In genomic region chr19:801030-801860, GRCh38 we compare ENCODE assay signal across 8 cellular contexts. TPM values are rescaled to one million over a fixed set of nuclear protein-coding genes. Genes with fewer than 3 reads are reported as not detected.
DNase-seq lines count a peak whose midpoint lies in the region; ATAC-seq, FAIRE-seq and TF ChIP-seq lines count a peak whose summit lies in the region.

No MANE protein-coding gene starts in this region.

- no peaks in the 10 kb centered on the region for H3K27me3 Mint-ChIP-seq in activated T-cell treated with anti-CD3 and anti-CD28 coated beads, Interleukin-2, amount 50 U/mL, for 24 hours
- H3K27me3 Mint-ChIP-seq in astrocyte (ENCODE audit: low read depth, unreplicated experiment) = no peaks in the 10 kb centered on the region

- peak overlapping the region; percentile 66 for H3K9ac ChIP-seq in astrocyte (ENCODE audit: low read length)

- no peak overlapping the region for H2AFZ ChIP-seq in astrocyte (ENCODE audit: low read depth, low read length)

- DNase-seq in activated T-cell treated with anti-CD3 and anti-CD28 coated beads, Interleukin-2, amount 50 U/mL, for 24 hours = peak; percentile 58
- DNase-seq in activated T-cell treated with anti-CD3 and anti-CD28 coated beads, Interleukin-2, amount 50 U/mL, for 1 hour = no peak
- DNase-seq in astrocyte (ENCODE audit: low read depth) (no peak), kidney epithelial cell (ENCODE audit: low read depth) (no peak), substantia nigra (lab: John Stamatoyannopoulos, UW) (peak in 3 of 49 donors; percentile 0 to 87 (median 27)), AML-193 (lab: John Stamatoyannopoulos, UW) (no peak), medulla oblongata (ENCODE audit: extremely low spot score) (no peak)

- H3K9me3 ChIP-seq in astrocyte (ENCODE audit: insufficient read depth, low read depth, low read length) = no peaks in the 10 kb centered on the region

- H3K9me3 Mint-ChIP-seq in activated T-cell treated with anti-CD3 and anti-CD28 coated beads, Interleukin-2, amount 50 U/mL, for 24 hours = no peaks in the 10 kb centered on the region
- H3K9me3 Mint-ChIP-seq in astrocyte (ENCODE audit: unreplicated experiment) = no peaks in the 10 kb centered on the region

- H3K4me1 Mint-ChIP-seq in activated T-cell treated with anti-CD3 and anti-CD28 coated beads, Interleukin-2, amount 50 U/mL, for 24 hours (ENCODE audit: low read depth) = peaks cover 50% of the 10 kb centered on the region
- peaks cover 23% of the 10 kb centered on the region for H3K4me1 Mint-ChIP-seq in astrocyte (ENCODE audit: low read depth, unreplicated experiment)

- H3K27ac Mint-ChIP-seq in activated T-cell treated with anti-CD3 and anti-CD28 coated beads, Interleukin-2, amount 50 U/mL, for 24 hours = peak overlapping the region; percentile 95
- peak overlapping the region; percentile 84 for H3K27ac Mint-ChIP-seq in astrocyte (ENCODE audit: unreplicated experiment)

- TF ChIP-seq CTCF in astrocyte (IDR thresholded peaks at IDR 0.05; ENCODE audit: insufficient read depth, low read depth, low read length) = no peak
- no peak for TF ChIP-seq CTCF in kidney epithelial cell (IDR thresholded peaks at IDR 0.05; ENCODE audit: insufficient read depth, low read length, poor library complexity, severe bottlenecking)

- H3K27ac ChIP-seq in astrocyte (ENCODE audit: low read depth, low read length) (peak overlapping the region; percentile 24), substantia nigra (ENCODE audit: low read depth, low read length, poor library complexity, severe bottlenecking) (peak overlapping the region; percentile 26)

- FAIRE-seq in astrocyte (lab: Jason Lieb, UNC) = no peak

- H3K4me3 ChIP-seq in astrocyte (ENCODE audit: insufficient read depth, low read depth, low read length) = peak overlapping the region; percentile 57
- H3K4me3 ChIP-seq in kidney epithelial cell (ENCODE audit: low read depth, low read length) = peak overlapping the region; percentile 19

- peaks cover 73% of the 10 kb centered on the region for H3K36me3 Mint-ChIP-seq in activated T-cell treated with anti-CD3 and anti-CD28 coated beads, Interleukin-2, amount 50 U/mL, for 24 hours (ENCODE audit: low read depth)
- peaks cover 9% of the 10 kb centered on the region for H3K36me3 Mint-ChIP-seq in astrocyte (ENCODE audit: low read depth, unreplicated experiment)

- peaks cover 85% of the 10 kb centered on the region for H3K79me2 ChIP-seq in astrocyte (ENCODE audit: insufficient read depth, low read length)

- H3K4me3 Mint-ChIP-seq in activated T-cell treated with anti-CD3 and anti-CD28 coated beads, Interleukin-2, amount 50 U/mL, for 24 hours = peak overlapping the region; percentile 90
- peak overlapping the region; percentile 68 for H3K4me3 Mint-ChIP-seq in astrocyte (ENCODE audit: unreplicated experiment)

- ATAC-seq in HG02588 (IDR thresholded peaks at IDR 0.05; ENCODE audit: unreplicated experiment) = no peak

- H4K20me1 ChIP-seq in astrocyte (ENCODE audit: insufficient read depth, low read length) = peaks cover 83% of the 10 kb centered on the region

- H3K36me3 ChIP-seq in astrocyte (ENCODE audit: insufficient read depth, low read length) (peaks cover 22% of the 10 kb centered on the region), kidney epithelial cell (ENCODE audit: control insufficient read depth, insufficient read depth, low read length) (peaks cover 7% of the 10 kb centered on the region)

- H3K4me2 ChIP-seq in astrocyte (ENCODE audit: low read length) = peak overlapping the region; percentile 91

- peaks cover 37% of the 10 kb centered on the region for H3K4me1 ChIP-seq in astrocyte (ENCODE audit: insufficient read depth, low read length)

- H3K27me3 ChIP-seq in astrocyte (ENCODE audit: insufficient read depth, low read length) (no peaks in the 10 kb centered on the region), kidney epithelial cell (ENCODE audit: control insufficient read depth, insufficient read depth, low read length) (no peaks in the 10 kb centered on the region)

RNA-seq across cellular contexts. Expression of gene PTBP1, which starts 4.0 kb away (rescaled TPM):
- total RNA-seq in astrocyte (366 and 386 TPM in 2 replicates), kidney epithelial cell (268 and 349 TPM in 2 replicates)

RNA-seq across cellular contexts. Expression of gene PLPPR3, which starts 20.5 kb away (rescaled TPM):
- total RNA-seq in astrocyte (29.2 and 36.5 TPM in 2 replicates), kidney epithelial cell (2.9 and 4.1 TPM in 2 replicates)

RNA-seq across cellular contexts. Expression of gene AZU1, which starts 26.4 kb away (rescaled TPM):
- total RNA-seq in astrocyte (1.00 and 1.4 TPM in 2 replicates), kidney epithelial cell (not detected in 2 replicates)

RNA-seq across cellular contexts. Expression of gene PRTN3, which starts 39.6 kb away (rescaled TPM):
- not detected in 2 replicates for total RNA-seq in astrocyte
- total RNA-seq in kidney epithelial cell = not detected in 2 replicates

RNA-seq across cellular contexts. Expression of gene MISP, which starts 50.3 kb away (rescaled TPM):
- 0.36 and 0.43 TPM in 2 replicates for total RNA-seq in astrocyte
- 45.6 and 52.4 TPM in 2 replicates for total RNA-seq in kidney epithelial cell
